ENCODE assay signal across 11 cellular contexts in the genomic region with DNA sequence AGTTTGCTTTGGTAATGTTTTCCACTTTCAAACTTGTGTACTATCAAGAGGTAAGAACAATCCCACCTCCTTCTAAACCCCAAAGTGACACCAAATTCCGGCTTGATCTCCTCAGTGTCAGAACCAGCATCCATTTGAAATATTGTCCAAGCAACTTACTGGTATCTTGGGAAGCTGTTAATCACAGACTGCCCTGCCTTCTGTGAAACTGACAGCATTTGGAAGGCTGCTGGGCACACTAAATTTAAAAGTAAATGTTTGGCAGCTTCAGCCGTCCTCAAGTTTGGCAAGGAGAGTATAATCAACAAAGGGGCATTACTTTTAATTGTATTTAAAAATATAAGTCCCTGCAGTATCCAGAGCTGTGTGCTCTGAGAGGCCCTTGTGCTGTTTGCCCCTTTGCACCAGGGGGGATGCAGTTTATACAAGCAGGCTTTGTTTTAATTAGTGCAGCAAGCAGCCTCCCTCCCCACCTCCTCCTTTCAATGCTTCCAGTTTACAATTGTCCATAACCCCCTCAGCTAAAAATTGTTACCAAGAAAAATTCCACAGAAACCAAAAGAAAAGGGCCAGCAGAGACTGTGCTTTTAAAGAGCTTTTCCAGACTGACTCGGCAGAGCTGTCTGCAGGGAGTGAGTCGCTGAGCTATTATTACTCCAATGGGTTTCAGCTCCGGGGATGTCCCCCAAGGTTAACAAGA.
DNase-seq lines count a peak whose midpoint lies in the region; ATAC-seq and TF ChIP-seq lines count a peak whose summit lies in the region.
"Had no signal": no experiment of that assay in that cellular context is flagged by ENCODE, and none has a peak within 500 bp of the region (broad histone marks: within the 10 kb centered on the region; RNA-seq: fewer than 3 reads in every experiment).

No MANE protein-coding gene starts in this region.

- in situ Hi-C loops in G401 (cut with HindIII; ENCODE audit: low sequenced_read_pairs) = no loop called here

- TF ChIP-seq POLR2A in lower leg skin (IDR thresholded peaks at IDR 0.05) = no peak

- H3K9me2 ChIP-seq in OCI-LY7 (ENCODE audit: insufficient read depth, low read length) = no peaks in the 10 kb centered on the region

- DNase-seq in G401 (ENCODE audit: low spot score) (peak; percentile 14), WTC11 (ENCODE audit: low spot score) (no peak), left ventricle myocardium inferior (no peak), pons (ENCODE audit: low spot score) (peak; percentile 56), NCI-H345 (lab: John Stamatoyannopoulos, UW) (no peak), lower leg skin (ENCODE audit: low spot score in 2 of 2) (no peak), OCI-LY7 (ENCODE audit: low spot score) (no peak)
- DNase-seq: CD4-positive, CD25-positive, alpha-beta regulatory T cell; lower lobe of right lung; PC-9 had no signal

- H3K9me3 ChIP-seq in left ventricle myocardium inferior (replicated peaks) (peaks cover 11% of the 10 kb centered on the region), OCI-LY7 (ENCODE audit: low read length) (no peaks in the 10 kb centered on the region)
- H3K9me3 ChIP-seq: lower lobe of right lung had no signal

- WGBS in lower leg skin, 2 donors = 7 to 18% methylated on average over 5 of the region's 5 CpGs

- H3K79me2 ChIP-seq in OCI-LY7 (ENCODE audit: insufficient read depth, low read depth, low read length) = no peaks in the 10 kb centered on the region

- peak overlapping the region; percentile 37; the same call in 1 of the 2 replicates for H3K27ac Mint-ChIP-seq in WTC11
- H3K27ac Mint-ChIP-seq: CD4-positive, CD25-positive, alpha-beta regulatory T cell had no signal

- peaks cover 9% of the 10 kb centered on the region for H3K9me3 Mint-ChIP-seq in WTC11

- no peaks in the 10 kb centered on the region for H3K27me3 Mint-ChIP-seq in WTC11 (ENCODE audit: low read depth)
- H3K27me3 Mint-ChIP-seq: CD4-positive, CD25-positive, alpha-beta regulatory T cell had no signal

- H3K4me3 ChIP-seq in left ventricle myocardium inferior = peak overlapping the region; percentile 47
- no peak overlapping the region for H3K4me3 ChIP-seq in lower leg skin (ENCODE audit: low read depth, poor library complexity, severe bottlenecking)
- no peak overlapping the region for H3K4me3 ChIP-seq in OCI-LY7 (ENCODE audit: low read depth, low read length, poor library complexity, severe bottlenecking)
- H3K4me3 ChIP-seq: lower lobe of right lung, PC-9 had no signal

- H3K36me3 ChIP-seq in left ventricle myocardium inferior = no peaks in the 10 kb centered on the region
- H3K36me3 ChIP-seq in OCI-LY7 (ENCODE audit: insufficient read depth, low read length) = no peaks in the 10 kb centered on the region
- H3K36me3 ChIP-seq: lower lobe of right lung had no signal

- H3K4me3 Mint-ChIP-seq in WTC11 = peak overlapping the region; percentile 19
- H3K4me3 Mint-ChIP-seq: CD4-positive, CD25-positive, alpha-beta regulatory T cell had no signal

- H3K4me1 ChIP-seq in left ventricle myocardium inferior (peaks cover 51% of the 10 kb centered on the region), OCI-LY7 (ENCODE audit: insufficient read depth, low read length, poor library complexity, severe bottlenecking) (no peaks in the 10 kb centered on the region)
- H3K4me1 ChIP-seq: lower lobe of right lung had no signal

- no peak for TF ChIP-seq CTCF in WTC11 (IDR thresholded peaks at IDR 0.05)
- no peak for TF ChIP-seq CTCF in left ventricle myocardium inferior (IDR thresholded peaks at IDR 0.05; ENCODE audit: borderline replicate concordance)
- no peak for TF ChIP-seq CTCF in lower leg skin (IDR thresholded peaks at IDR 0.05)
- no peak for TF ChIP-seq CTCF in OCI-LY7 (conservative IDR thresholded peaks at IDR 0.05; ENCODE audit: low read length)

- peaks cover 7% of the 10 kb centered on the region for H3K36me3 Mint-ChIP-seq in WTC11
- H3K36me3 Mint-ChIP-seq: CD4-positive, CD25-positive, alpha-beta regulatory T cell had no signal

- intact Hi-C loops in left ventricle myocardium inferior (cut with micrococcal nuclease) (no loop called here), lower leg skin (cut with DNase I; ENCODE audit: low total_unique reads) (no loop called here), OCI-LY7 (cut with micrococcal nuclease; ENCODE audit: unreplicated experiment) (no loop called here)

- H3K27me3 ChIP-seq in left ventricle myocardium inferior (ENCODE audit: low read depth) = no peaks in the 10 kb centered on the region

- no TSS peak for BruUV-seq in OCI-LY7 (replicated peaks; lab: Mats Ljungman, UMichigan)

- H3K27ac ChIP-seq in left ventricle myocardium inferior (replicated peaks) = peak overlapping the region; percentile 90
- no peak overlapping the region for H3K27ac ChIP-seq in OCI-LY7 (ENCODE audit: low read depth, low read length, poor library complexity, severe bottlenecking)
- H3K27ac ChIP-seq: lower lobe of right lung, PC-9 had no signal

- ATAC-seq in WTC11 (peak; percentile 81), GM21529 (IDR thresholded peaks at IDR 0.05; ENCODE audit: unreplicated experiment) (no peak)
- ATAC-seq: lower lobe of right lung had no signal

- no peaks in the 10 kb centered on the region for H4K20me1 ChIP-seq in OCI-LY7 (ENCODE audit: insufficient read depth, low read length)

- H3K4me2 ChIP-seq in OCI-LY7 (ENCODE audit: low read length) = no peak overlapping the region
- H3K4me2 ChIP-seq: PC-9 had no signal

- CTCF ChIA-PET in WTC11 (lab: Charles Lee) = interaction anchor here (1.0 to 1.4 kb wide), 3 partner anchors 80 to 857 kb away, joined by 3 to 4 read pairs (median 4); no protein-coding TSS in a partner anchor
- CTCF ChIA-PET in OCI-LY7 (lab: Charles Lee; ENCODE audit: unreplicated experiment) = no interaction called here

- H3K4me1 Mint-ChIP-seq in WTC11 = peaks cover 40% of the 10 kb centered on the region
- H3K4me1 Mint-ChIP-seq: CD4-positive, CD25-positive, alpha-beta regulatory T cell had no signal

- H2AFZ ChIP-seq in OCI-LY7 (ENCODE audit: low read length) = no peak overlapping the region
- H2AFZ ChIP-seq: PC-9 had no signal

- POLR2A ChIA-PET in WTC11 (lab: Charles Lee) (interaction anchor here (0.5 to 0.7 kb wide), 2 partner anchors 20 to 26 kb away, joined by 3 read pairs; no protein-coding TSS in a partner anchor), OCI-LY7 (lab: Charles Lee) (interaction anchor here (1.6 to 1.7 kb wide), 2 partner anchors 9 kb away, joined by 4 to 5 read pairs; no protein-coding TSS in a partner anchor)

TF ChIP-seq in WTC11, 78 proteins besides CTCF, POLR2A, EP300 and RAD21 (continues in another document):
- no peak for TF ChIP-seq FOXJ3 (CRISPR knock-in tag; IDR thresholded peaks at IDR 0.05; ENCODE audit: borderline replicate concordance)
- no peak for TF ChIP-seq ATF2 (CRISPR knock-in tag; IDR thresholded peaks at IDR 0.05; ENCODE audit: borderline replicate concordance, low read depth)
- no peak for TF ChIP-seq NR1H2 (CRISPR knock-in tag; IDR thresholded peaks at IDR 0.05)
- no peak for TF ChIP-seq GRHL2 (CRISPR knock-in tag; IDR thresholded peaks at IDR 0.05; ENCODE audit: insufficient replicate concordance, severe bottlenecking)
- TF ChIP-seq ARID4B (CRISPR knock-in tag; IDR thresholded peaks at IDR 0.05; ENCODE audit: borderline replicate concordance) = no peak
- TF ChIP-seq TCF7 (CRISPR knock-in tag; IDR thresholded peaks at IDR 0.05; ENCODE audit: low read depth) = no peak
- no peak for TF ChIP-seq ATF1 (CRISPR knock-in tag; IDR thresholded peaks at IDR 0.05)

Comparison
In these comparisons a context has a peak if more than half of its experiments do, and no peak if none do; other contexts are left out.
1. DNase-seq: peak in G401 (single experiment) and pons (single experiment); none in WTC11 (single experiment), left ventricle myocardium inferior (single experiment), NCI-H345 (single experiment), lower leg skin (0 of 2) and OCI-LY7 (single experiment).